8 cellular contexts compared by ENCODE assay signal in genomic region chrY:19077698-19078113, GRCh38.
DNase-seq lines count a peak whose midpoint lies in the region; ATAC-seq and TF ChIP-seq lines count a peak whose summit lies in the region.
"Had no signal": no experiment of that assay in that cellular context is flagged by ENCODE, and none has a peak within 500 bp of the region (broad histone marks: within the 10 kb centered on the region; RNA-seq: fewer than 3 reads in every experiment).

No MANE protein-coding gene starts in this region.

- H3K27me3 Mint-ChIP-seq in activated CD4-positive, alpha-beta memory T cell treated with anti-CD3 and anti-CD28 coated beads, Interleukin-2, amount 10 ng/mL, durations not matched to agents 7 days and 5 days, result peaks cover 11% of the 10 kb centered on the region
- peaks cover 7% of the 10 kb centered on the region for H3K27me3 Mint-ChIP-seq in glutamatergic neuron (ENCODE audit: unreplicated experiment)

- H3K9me2 ChIP-seq in HCT116 (ENCODE audit: insufficient read depth), result no peaks in the 10 kb centered on the region

- H4K20me1 ChIP-seq in HCT116 (ENCODE audit: insufficient read depth), result no peaks in the 10 kb centered on the region

- DNase-seq in HCT116 (ENCODE audit: low read depth, low spot score) (no peak), glutamatergic neuron (peak; percentile 49), COR-L47 (lab: John Stamatoyannopoulos, UW) (no peak), activated gamma-delta T cell (lab: John Stamatoyannopoulos, UW) (no peak)
- no peak for DNase-seq in activated CD4-positive, alpha-beta memory T cell treated with anti-CD3 and anti-CD28 coated beads, Interleukin-2, amount 10 ng/mL, durations not matched to agents 7 days and 5 days
- DNase-seq in stimulated activated CD4-positive, alpha-beta T cell treated with anti-CD3 and anti-CD28 coated beads, Interleukin-1b, Interleukin-23, amount 100 ng/mL, for 48 hours, result peak; percentile 14
- DNase-seq: activated effector memory CD4-positive, alpha-beta T cell treated with anti-CD3 and anti-CD28 coated beads, Interleukin-2, amount 50 U/mL, for 16 hours had no signal

- H3K27ac ChIP-seq in HCT116 (ENCODE audit: low read depth, low read length), result no peak overlapping the region

- H3K79me2 ChIP-seq in HCT116 (ENCODE audit: insufficient read depth, low read length), result no peaks in the 10 kb centered on the region

- no peaks in the 10 kb centered on the region for H3K4me1 ChIP-seq in HCT116 (ENCODE audit: control insufficient read depth in 1 of 2, insufficient read depth in 2 of 2, low read length in 2 of 2)

- POLR2A ChIA-PET in HCT116 (lab: Charles Lee), result no interaction called here
- POLR2A ChIA-PET in activated CD4-positive, alpha-beta memory T cell treated with anti-CD3 and anti-CD28 coated beads, Interleukin-2, amount 10 ng/mL, durations not matched to agents 7 days and 5 days (lab: Charles Lee), result no interaction called here

- no peak overlapping the region for H3K27ac Mint-ChIP-seq in activated CD4-positive, alpha-beta memory T cell treated with anti-CD3 and anti-CD28 coated beads, Interleukin-2, amount 10 ng/mL, durations not matched to agents 7 days and 5 days
- H3K27ac Mint-ChIP-seq in glutamatergic neuron (ENCODE audit: unreplicated experiment), result no peak overlapping the region

- H2AFZ ChIP-seq in HCT116 (ENCODE audit: low read depth, low read length, poor library complexity, severe bottlenecking), result no peak overlapping the region

- no peak overlapping the region for H3K4me2 ChIP-seq in HCT116 (ENCODE audit: low read length)

- RAD21 ChIA-PET in HCT116 (lab: Charles Lee; ENCODE audit: low non-redundant PET in 1 of 2, low total read pairs in 2 of 2, uncharacterized antibody in 2 of 2, unreplicated experiment in 2 of 2), result no interaction called here

- H3K4me1 Mint-ChIP-seq in activated CD4-positive, alpha-beta memory T cell treated with anti-CD3 and anti-CD28 coated beads, Interleukin-2, amount 10 ng/mL, durations not matched to agents 7 days and 5 days, result peaks cover 6% of the 10 kb centered on the region
- H3K4me1 Mint-ChIP-seq in glutamatergic neuron (ENCODE audit: low read depth, unreplicated experiment), result no peaks in the 10 kb centered on the region

- TSS peak; percentile 37 for BruUV-seq in HCT116 (replicated peaks; lab: Mats Ljungman, UMichigan)

- no peak overlapping the region for H3K9ac ChIP-seq in HCT116 (ENCODE audit: low read length)

- TF ChIP-seq CTCF in HCT116 (IDR thresholded peaks at IDR 0.05 in 2 of 3, conservative IDR thresholded peaks at IDR 0.05 in 1 of 3; ENCODE audit: borderline replicate concordance in 1 of 3, insufficient read depth in 1 of 3, low read depth in 2 of 3, low read length in 2 of 3), result no peak
- no peak for TF ChIP-seq CTCF in glutamatergic neuron (IDR thresholded peaks at IDR 0.05; ENCODE audit: partially characterized antibody, unreplicated experiment)

- H3K9me3 ChIP-seq in HCT116 (ENCODE audit: control insufficient read depth in 1 of 2, insufficient read depth in 1 of 2, low read depth in 1 of 2, low read length in 2 of 2), result no peaks in the 10 kb centered on the region

- no peak for ATAC-seq in HCT116
- no peak for ATAC-seq in HG02884 (IDR thresholded peaks at IDR 0.05; ENCODE audit: unreplicated experiment)

- peaks cover 3% of the 10 kb centered on the region for H3K36me3 Mint-ChIP-seq in activated CD4-positive, alpha-beta memory T cell treated with anti-CD3 and anti-CD28 coated beads, Interleukin-2, amount 10 ng/mL, durations not matched to agents 7 days and 5 days (ENCODE audit: low read depth)
- no peaks in the 10 kb centered on the region for H3K36me3 Mint-ChIP-seq in glutamatergic neuron (ENCODE audit: unreplicated experiment)

- no peaks in the 10 kb centered on the region for H3K27me3 ChIP-seq in HCT116 (ENCODE audit: insufficient read depth, low read length)

- no peaks in the 10 kb centered on the region for H3K36me3 ChIP-seq in HCT116 (ENCODE audit: control insufficient read depth in 1 of 2, insufficient read depth in 2 of 2, low read length in 2 of 2)

- H3K9me3 Mint-ChIP-seq in activated CD4-positive, alpha-beta memory T cell treated with anti-CD3 and anti-CD28 coated beads, Interleukin-2, amount 10 ng/mL, durations not matched to agents 7 days and 5 days, result no peaks in the 10 kb centered on the region
- peaks cover 3% of the 10 kb centered on the region for H3K9me3 Mint-ChIP-seq in glutamatergic neuron (ENCODE audit: unreplicated experiment)

- no peak overlapping the region for H3K4me3 ChIP-seq in HCT116 (replicated peaks in 1 of 2; ENCODE audit: low read depth in 1 of 2, low read length in 2 of 2)

- TF ChIP-seq RAD21 in HCT116 (IDR thresholded peaks at IDR 0.05; ENCODE audit: low read depth), result no peak

- intact Hi-C loops in HCT116 (cut with micrococcal nuclease), result no loop called here

- CTCF ChIA-PET in HCT116 (lab: Charles Lee), result no interaction called here
- CTCF ChIA-PET in activated CD4-positive, alpha-beta memory T cell treated with anti-CD3 and anti-CD28 coated beads, Interleukin-2, amount 10 ng/mL, durations not matched to agents 7 days and 5 days (lab: Charles Lee), result no interaction called here

- TF ChIP-seq POLR2A in HCT116 (IDR thresholded peaks at IDR 0.05; ENCODE audit: borderline replicate concordance, extremely low read depth, insufficient read depth, insufficient read length), result no peak

- H3K4me3 Mint-ChIP-seq in activated CD4-positive, alpha-beta memory T cell treated with anti-CD3 and anti-CD28 coated beads, Interleukin-2, amount 10 ng/mL, durations not matched to agents 7 days and 5 days, result peak overlapping the region; percentile 62
- H3K4me3 Mint-ChIP-seq in glutamatergic neuron (ENCODE audit: unreplicated experiment), result peak overlapping the region; percentile 89

TF ChIP-seq in HCT116, 20 proteins besides CTCF, POLR2A, EP300 and RAD21:
- TF ChIP-seq ATF3 (IDR thresholded peaks at IDR 0.05), result no peak

Comparison
In these comparisons a context has a peak if more than half of its experiments do, and no peak if none do; other contexts are left out.
1. DNase-seq: peak in glutamatergic neuron (single experiment) and stimulated activated CD4-positive, alpha-beta T cell treated with anti-CD3 and anti-CD28 coated beads, Interleukin-1b, Interleukin-23, amount 100 ng/mL, for 48 hours (single experiment); none in HCT116 (single experiment), activated CD4-positive, alpha-beta memory T cell treated with anti-CD3 and anti-CD28 coated beads, Interleukin-2, amount 10 ng/mL, durations not matched to agents 7 days and 5 days (single experiment), COR-L47 (single experiment) and activated gamma-delta T cell (single experiment).